In genomic region chrX:142499992-142500391, GRCh38 we compare ENCODE assay signal across 11 cellular contexts.
"Had no signal": no experiment of that assay in that cellular context is flagged by ENCODE, and none has a peak within 500 bp of the region (broad histone marks: within the 10 kb centered on the region; RNA-seq: fewer than 3 reads in every experiment).

No MANE protein-coding gene starts in this region.

- H3K9me3 Mint-ChIP-seq: GM23338, HFFc6 had no signal

- FAIRE-seq: H1, H54 had no signal

- H3K4me3 ChIP-seq: GM23248, GM23338, HAP-1 had no signal

- H3K36me3 ChIP-seq: HAP-1 had no signal

- H3K27ac Mint-ChIP-seq: GM23338, H9, HFFc6 had no signal

- DNase-seq: GM23248, GOT3, H7, H9, HCEC 1CT, HFFc6 had no signal

- ATAC-seq: GM23338, HCT116 had no signal

- H3K4me2 ChIP-seq: GM23338 had no signal

- H3K4me3 Mint-ChIP-seq: GM23338, H9, HFFc6 had no signal

- H3K9me3 ChIP-seq: HAP-1 had no signal

- H3K27ac ChIP-seq: GM23248 had no signal

- H3K4me1 Mint-ChIP-seq: GM23338 had no signal
